In the genomic region with DNA sequence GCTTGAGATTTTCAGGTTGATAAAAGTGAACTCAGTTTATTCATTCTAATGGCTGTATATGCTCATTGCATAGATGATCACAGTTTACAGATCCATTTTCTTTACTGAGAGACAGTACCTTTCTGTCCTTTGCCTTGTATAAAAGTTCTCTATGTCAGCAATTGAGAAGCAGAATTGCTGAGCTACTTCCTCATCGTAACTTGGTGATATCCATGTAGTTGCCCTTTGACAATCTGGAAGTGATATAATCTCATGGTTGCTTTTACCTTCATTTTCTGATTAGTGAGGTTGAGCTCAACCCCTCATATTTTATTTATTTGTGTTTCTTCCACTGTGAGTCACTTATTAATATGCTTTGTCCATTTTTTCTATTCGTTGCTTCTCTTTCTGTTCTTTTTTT, we compare ENCODE assay signal across 28 cellular contexts.
"Had no signal": no experiment of that assay in that cellular context is flagged by ENCODE, and none has a peak within 500 bp of the region (broad histone marks: within the 10 kb centered on the region; RNA-seq: fewer than 3 reads in every experiment).

No MANE protein-coding gene starts in this region.

- H3K4me3 ChIP-seq: stomach, suprapubic skin, testis, thoracic aorta, thyroid gland, tibial artery, tibial nerve, transverse colon, upper lobe of left lung, upper lobe of right lung, uterus, vagina had no signal

- FAIRE-seq: urothelium cell line had no signal

- H3K9me3 Mint-ChIP-seq: type B pancreatic cell had no signal

- ATAC-seq: stimulated activated effector memory CD8-positive, alpha-beta T cell treated with anti-CD3 and anti-CD28 coated beads, Interleukin-12 subunit alpha, Interleukin-12 subunit beta, amount 100 ng/mL, for 72 hours; stimulated activated memory B cell treated with anti-CD40 and anti-IgM and Interleukin-4, amounts not matched to agents 10 μg/mL and 1 μg/mL and 100 μg/mL, for 72 hours; stimulated activated naive B cell treated with anti-CD40 and anti-IgM and Interleukin-4, amounts not matched to agents 10 μg/mL and 1 μg/mL and 100 μg/mL, for 72 hours; stimulated activated naive CD8-positive, alpha-beta T cell treated with anti-CD3 and anti-CD28 coated beads, Interleukin-15, Interleukin-2, amounts not matched to agents 100 U/mL and 50 U/mL, for 24 hours; upper lobe of right lung had no signal

- H3K9me3 ChIP-seq: stomach, suprapubic skin, testis, thoracic aorta, thyroid gland, tibial artery, tibial nerve, transverse colon, upper lobe of left lung, upper lobe of right lung, uterus, vagina had no signal

- DNase-seq: stimulated activated CD4-positive, alpha-beta T cell treated with anti-CD3 and anti-CD28 coated beads, Interleukin-2, amount 100 ng/mL, for 48 hours; stimulated activated CD4-positive, alpha-beta T cell treated with anti-CD3 and anti-CD28 coated beads, Interleukin-4, amount 100 ng/mL, for 1 hour; stimulated activated CD4-positive, alpha-beta T cell treated with anti-CD3 and anti-CD28 coated beads, Interleukin-4, amount 100 ng/mL, for 24 hours; stimulated activated CD4-positive, alpha-beta T cell treated with anti-CD3 and anti-CD28 coated beads, Interleukin-4, amount 100 ng/mL, for 4 hours; stimulated activated CD8-positive, alpha-beta memory T cell treated with anti-CD3 and anti-CD28 coated beads, Interleukin-4, amount 100 ng/mL, for 48 hours; stimulated activated naive B cell treated with anti-CD40 and anti-IgM and Interleukin-4, amounts not matched to agents 10 μg/mL and 1 μg/mL and 100 μg/mL, for 72 hours; stimulated activated naive CD4-positive, alpha-beta T cell; stimulated activated naive CD4-positive, alpha-beta T cell treated with Interleukin-2 at 50 U/mL for 16 hours; stimulated activated naive CD8-positive, alpha-beta T cell treated with anti-CD3 and anti-CD28 coated beads, Interleukin-15, Interleukin-2, amounts not matched to agents 100 U/mL and 50 U/mL, for 24 hours; stomach; substantia nigra; testis; thyroid gland; tibial artery; transverse colon; trophoblast cell; upper lobe of left lung; upper lobe of right lung; uterus had no signal

- H3K36me3 ChIP-seq: stomach, suprapubic skin, thoracic aorta, thyroid gland, tibial artery, tibial nerve, transverse colon, upper lobe of left lung, upper lobe of right lung, uterus, vagina had no signal

- H3K27ac Mint-ChIP-seq: stimulated activated effector memory CD8-positive, alpha-beta T cell treated with anti-CD3 and anti-CD28 coated beads, Interleukin-12 subunit alpha, Interleukin-12 subunit beta, amount 100 ng/mL, for 72 hours; stimulated activated memory B cell treated with anti-CD40 and anti-IgM and Interleukin-4, amounts not matched to agents 10 μg/mL and 1 μg/mL and 100 μg/mL, for 72 hours; stimulated activated naive B cell treated with anti-CD40 and anti-IgM and Interleukin-4, amounts not matched to agents 10 μg/mL and 1 μg/mL and 100 μg/mL, for 72 hours; stimulated activated naive CD8-positive, alpha-beta T cell treated with anti-CD3 and anti-CD28 coated beads, Interleukin-15, Interleukin-2, amounts not matched to agents 100 ng/mL and 50 ng/mL, for 24 hours; type B pancreatic cell had no signal

- H3K27ac ChIP-seq: stomach, suprapubic skin, testis, thoracic aorta, thyroid gland, tibial artery, tibial nerve, transverse colon, upper lobe of left lung, upper lobe of right lung, uterus, vagina had no signal

- H3K27me3 ChIP-seq: stomach, suprapubic skin, testis, thyroid gland, tibial artery, tibial nerve, transverse colon, upper lobe of left lung, upper lobe of right lung, uterus, vagina had no signal

- H3K27me3 Mint-ChIP-seq: stimulated activated memory B cell treated with anti-CD40 and anti-IgM and Interleukin-4, amounts not matched to agents 10 μg/mL and 1 μg/mL and 100 μg/mL, for 72 hours; stimulated activated naive B cell treated with anti-CD40 and anti-IgM and Interleukin-4, amounts not matched to agents 10 μg/mL and 1 μg/mL and 100 μg/mL, for 72 hours; type B pancreatic cell had no signal

- H3K4me1 Mint-ChIP-seq: stimulated activated effector memory CD8-positive, alpha-beta T cell treated with anti-CD3 and anti-CD28 coated beads, Interleukin-12 subunit alpha, Interleukin-12 subunit beta, amount 100 ng/mL, for 72 hours; stimulated activated memory B cell treated with anti-CD40 and anti-IgM and Interleukin-4, amounts not matched to agents 10 μg/mL and 1 μg/mL and 100 μg/mL, for 72 hours; stimulated activated naive B cell treated with anti-CD40 and anti-IgM and Interleukin-4, amounts not matched to agents 10 μg/mL and 1 μg/mL and 100 μg/mL, for 72 hours had no signal

- H3K4me3 Mint-ChIP-seq: stimulated activated effector memory CD8-positive, alpha-beta T cell treated with anti-CD3 and anti-CD28 coated beads, Interleukin-12 subunit alpha, Interleukin-12 subunit beta, amount 100 ng/mL, for 72 hours; stimulated activated memory B cell treated with anti-CD40 and anti-IgM and Interleukin-4, amounts not matched to agents 10 μg/mL and 1 μg/mL and 100 μg/mL, for 72 hours; stimulated activated naive B cell treated with anti-CD40 and anti-IgM and Interleukin-4, amounts not matched to agents 10 μg/mL and 1 μg/mL and 100 μg/mL, for 72 hours; stimulated activated naive CD8-positive, alpha-beta T cell treated with anti-CD3 and anti-CD28 coated beads, Interleukin-15, Interleukin-2, amounts not matched to agents 100 ng/mL and 50 ng/mL, for 24 hours; type B pancreatic cell had no signal

- H3K4me1 ChIP-seq: stomach, suprapubic skin, testis, tibial artery, tibial nerve, uterus, vagina had no signal
